ENCODE assay signal across 16 cellular contexts in the genomic region with DNA sequence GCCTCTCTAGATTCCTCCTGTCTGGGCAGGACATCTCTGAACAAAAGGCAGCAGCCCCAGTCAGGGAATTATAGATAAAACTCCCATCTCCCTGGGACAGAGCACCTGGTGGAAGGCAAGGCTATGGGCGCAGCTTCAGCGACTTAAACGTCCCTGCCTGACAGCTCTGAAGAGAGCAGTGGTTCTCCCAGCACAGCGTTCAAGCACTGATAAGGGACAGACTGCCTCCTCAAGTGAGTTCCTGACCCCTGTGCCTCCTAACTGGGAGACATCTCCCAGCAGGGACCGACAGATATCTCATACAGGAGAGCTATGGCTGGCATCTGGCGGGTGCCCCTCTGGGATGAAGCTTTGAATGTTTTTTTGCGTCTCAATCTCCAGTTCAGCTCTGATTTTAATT.
A peak's percentile ranks its signal among the peaks of the same experiment; 100 is the strongest.
DNase-seq lines count a peak whose midpoint lies in the region; ATAC-seq and TF ChIP-seq lines count a peak whose summit lies in the region.
"Had no signal": no experiment of that assay in that cellular context is flagged by ENCODE, and none has a peak within 500 bp of the region (broad histone marks: within the 10 kb centered on the region; RNA-seq: fewer than 3 reads in every experiment).

No MANE protein-coding gene starts in this region.

- intact Hi-C loops in Right ventricle myocardium superior (cut with DNase I) (no loop called here), right cardiac atrium (cut with DNase I) (no loop called here)

- H3K4me3 Mint-ChIP-seq in endodermal cell, result no peak overlapping the region
- H3K4me3 Mint-ChIP-seq in neural progenitor cell, result no peak overlapping the region
- H3K4me3 Mint-ChIP-seq: CD4-positive, alpha-beta memory T cell; HFFc6 had no signal

- H3K4me1 ChIP-seq in right cardiac atrium (ENCODE audit: control insufficient read depth, insufficient read depth, low read length), result no peaks in the 10 kb centered on the region
- peaks cover 5% of the 10 kb centered on the region for H3K4me1 ChIP-seq in endodermal cell (ENCODE audit: control insufficient read depth, insufficient read depth, low read length)
- no peaks in the 10 kb centered on the region for H3K4me1 ChIP-seq in neural progenitor cell

- H3K27ac ChIP-seq in right cardiac atrium (ENCODE audit: low read length) (no peak overlapping the region), endodermal cell (ENCODE audit: low read depth, low read length) (no peak overlapping the region), neural progenitor cell (no peak overlapping the region)

- H3K9ac ChIP-seq in endodermal cell (ENCODE audit: extremely low read depth, low read length, poor library complexity, severe bottlenecking) (no peak overlapping the region), neural progenitor cell (no peak overlapping the region)

- H3K4me1 Mint-ChIP-seq in endodermal cell (peaks cover 14% of the 10 kb centered on the region), neural progenitor cell (peaks cover 5% of the 10 kb centered on the region)
- H3K4me1 Mint-ChIP-seq: CD4-positive, alpha-beta memory T cell had no signal

- no peaks in the 10 kb centered on the region for H3K79me2 ChIP-seq in neural progenitor cell (ENCODE audit: low read depth)

- no peak for TF ChIP-seq CTCF in endodermal cell (conservative IDR thresholded peaks at IDR 0.05)
- no peak for TF ChIP-seq CTCF in neural progenitor cell (IDR thresholded peaks at IDR 0.05)

- H3K36me3 ChIP-seq in endodermal cell (ENCODE audit: control insufficient read depth, insufficient read depth, low read length) (no peaks in the 10 kb centered on the region), neural progenitor cell (no peaks in the 10 kb centered on the region)
- H3K36me3 ChIP-seq: HAP-1 had no signal

- no peak overlapping the region for H3K4me2 ChIP-seq in neural progenitor cell

- ATAC-seq in Right ventricle myocardium superior (ENCODE audit: poor library complexity) (no peak), right cardiac atrium (no peak)

- no peaks in the 10 kb centered on the region for H3F3A ChIP-seq in neural progenitor cell (ENCODE audit: low read depth)

- H3K27ac Mint-ChIP-seq in endodermal cell (no peak overlapping the region), neural progenitor cell (no peak overlapping the region)
- H3K27ac Mint-ChIP-seq: CD4-positive, alpha-beta memory T cell; HFFc6 had no signal

- H3K4me3 ChIP-seq in right cardiac atrium (ENCODE audit: low read length) (no peak overlapping the region), endodermal cell (ENCODE audit: low read length) (no peak overlapping the region), neural progenitor cell (no peak overlapping the region)
- H3K4me3 ChIP-seq: HAP-1 had no signal

- no peaks in the 10 kb centered on the region for H3K9me3 ChIP-seq in right cardiac atrium (ENCODE audit: control insufficient read depth, low read length)
- H3K9me3 ChIP-seq in endodermal cell (ENCODE audit: control insufficient read depth, low read length), result no peaks in the 10 kb centered on the region
- no peaks in the 10 kb centered on the region for H3K9me3 ChIP-seq in neural progenitor cell (ENCODE audit: low read depth)

- H3K36me3 Mint-ChIP-seq in endodermal cell (ENCODE audit: low read depth) (no peaks in the 10 kb centered on the region), neural progenitor cell (no peaks in the 10 kb centered on the region)
- H3K36me3 Mint-ChIP-seq: CD4-positive, alpha-beta memory T cell had no signal

- no peaks in the 10 kb centered on the region for H3K27me3 Mint-ChIP-seq in endodermal cell (ENCODE audit: insufficient read depth)
- H3K27me3 Mint-ChIP-seq in neural progenitor cell (ENCODE audit: insufficient read depth, low read depth), result no peaks in the 10 kb centered on the region
- H3K27me3 Mint-ChIP-seq: CD4-positive, alpha-beta memory T cell had no signal

- H3K9me3 Mint-ChIP-seq in endodermal cell (peaks cover 1% of the 10 kb centered on the region), neural progenitor cell (peaks cover 13% of the 10 kb centered on the region)

- H3K27me3 ChIP-seq in right cardiac atrium (ENCODE audit: control insufficient read depth, insufficient read depth), result no peaks in the 10 kb centered on the region
- no peaks in the 10 kb centered on the region for H3K27me3 ChIP-seq in endodermal cell (ENCODE audit: control insufficient read depth, insufficient read depth, low read length, poor library complexity, severe bottlenecking)
- H3K27me3 ChIP-seq in neural progenitor cell, result no peaks in the 10 kb centered on the region

- DNase-seq in Right ventricle myocardium superior, result peak; percentile 11
- DNase-seq in right cardiac atrium, result no peak
- peak; percentile 59 for DNase-seq in endodermal cell
- DNase-seq in neural progenitor cell (ENCODE audit: low spot score), result no peak
- no peak for DNase-seq in NCI-H748 treated with DMSO at 0.1 percent for 48 hours (lab: John Stamatoyannopoulos, UW)
- DNase-seq in activated CD8-positive, alpha-beta memory T cell treated with anti-CD3 and anti-CD28 coated beads, Interleukin-2, amount 50 U/mL, for 48 hours, result no peak
- DNase-seq: C1 segment of cervical spinal cord; Calu3; CD4-positive, alpha-beta memory T cell; COR-L47; DMS53; DMS79 treated with DMSO at 0.1 percent for 48 hours; GF-D8; GOT3; HFFc6 had no signal

- 23% methylated on average over 7 of the region's 7 CpGs for WGBS in right cardiac atrium
- WGBS in endodermal cell (ENCODE audit: insufficient coverage in 1 of 2, insufficient read length in 1 of 2), 2 experiments, result 71 to 73% methylated on average over 6 to 7 of the region's 7 CpGs

- no peaks in the 10 kb centered on the region for H4K20me1 ChIP-seq in neural progenitor cell (ENCODE audit: low read depth)

- peak overlapping the region; percentile 34 for H2AFZ ChIP-seq in neural progenitor cell (replicated peaks)

Comparison
In these comparisons a context has a peak if more than half of its experiments do, and no peak if none do; other contexts are left out.
1. DNase-seq: peak in Right ventricle myocardium superior (single experiment) and endodermal cell (single experiment); none in right cardiac atrium (0 of 3), neural progenitor cell (single experiment), NCI-H748 treated with DMSO at 0.1 percent for 48 hours (single experiment) and activated CD8-positive, alpha-beta memory T cell treated with anti-CD3 and anti-CD28 coated beads, Interleukin-2, amount 50 U/mL, for 48 hours (single experiment).